18 cellular contexts compared by ENCODE assay signal in the genomic region with DNA sequence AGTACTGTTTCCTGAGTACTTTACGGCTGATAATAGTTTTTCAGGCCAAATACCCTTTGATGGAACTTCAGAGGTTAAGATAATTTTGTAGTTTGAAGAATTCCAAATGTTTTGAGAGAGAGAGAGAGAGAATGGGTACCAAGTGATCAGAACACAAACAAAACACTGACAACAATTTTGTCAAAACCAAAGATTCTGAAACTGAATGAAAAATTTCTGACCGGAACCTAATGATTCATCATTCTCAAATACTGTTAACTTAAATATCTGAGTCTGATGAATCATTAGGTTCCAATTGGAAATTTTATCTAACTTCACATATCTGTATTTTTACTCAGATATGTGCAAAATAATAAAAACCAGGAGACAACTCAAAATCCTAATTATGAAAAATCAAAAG.
"Had no signal": no experiment of that assay in that cellular context is flagged by ENCODE, and none has a peak within 500 bp of the region (broad histone marks: within the 10 kb centered on the region; RNA-seq: fewer than 3 reads in every experiment).

No MANE protein-coding gene starts in this region.

- H3K4me3 Mint-ChIP-seq: activated naive CD4-positive, alpha-beta T cell treated with anti-CD3 and anti-CD28 coated beads for 36 hours; central memory CD8-positive, alpha-beta T cell; effector memory CD8-positive, alpha-beta T cell; immature natural killer cell; nephron progenitor cell had no signal

- H3K27me3 Mint-ChIP-seq: central memory CD8-positive, alpha-beta T cell; effector memory CD8-positive, alpha-beta T cell had no signal

- H3K27ac Mint-ChIP-seq: activated naive CD4-positive, alpha-beta T cell treated with anti-CD3 and anti-CD28 coated beads for 36 hours; activated T-helper 2 cell treated with anti-CD3 and anti-CD28 coated beads, Interferon-gamma antibody, Interleukin-2, Interleukin-4, amounts not matched to agents 10 μg/mL and 5 μg/mL and 100 μg/mL, durations not matched to agents 14 hours and 24 hours and 36 hours; immature natural killer cell; nephron progenitor cell had no signal

- DNase-seq: activated CD4-positive, CD25-positive, alpha-beta regulatory T cell treated with anti-CD3 and anti-CD28 coated beads, Interleukin-2, amount 50 U/mL, for 72 hours; activated naive CD4-positive, alpha-beta T cell treated with anti-CD3 and anti-CD28 coated beads for 36 hours; amniotic stem cell; effector memory CD8-positive, alpha-beta T cell; gastrocnemius medialis; heart left ventricle; immature natural killer cell; lower lobe of right lung; nephron progenitor cell; occipital lobe; right lobe of liver; stimulated activated naive CD8-positive, alpha-beta T cell treated with anti-CD3 and anti-CD28 coated beads, Interleukin-15, Interleukin-2, amounts not matched to agents 100 U/mL and 50 U/mL, for 24 hours; T1000; transverse colon had no signal

- H3K9me3 ChIP-seq: gastrocnemius medialis, heart left ventricle, lower lobe of right lung, right lobe of liver, transverse colon, vagina had no signal

- H3K27me3 ChIP-seq: gastrocnemius medialis, heart left ventricle, right lobe of liver, transverse colon, vagina had no signal

- H3K27ac ChIP-seq: epithelial cell of prostate, gastrocnemius medialis, heart left ventricle, lower lobe of right lung, right lobe of liver, transverse colon, vagina had no signal

- H3K36me3 ChIP-seq: gastrocnemius medialis, lower lobe of right lung, right lobe of liver, transverse colon had no signal

- H3K9me3 Mint-ChIP-seq: activated naive CD4-positive, alpha-beta T cell treated with anti-CD3 and anti-CD28 coated beads for 36 hours; activated T-helper 2 cell treated with anti-CD3 and anti-CD28 coated beads, Interferon-gamma antibody, Interleukin-2, Interleukin-4, amounts not matched to agents 10 μg/mL and 5 μg/mL and 100 μg/mL, durations not matched to agents 14 hours and 24 hours and 36 hours; central memory CD8-positive, alpha-beta T cell; effector memory CD8-positive, alpha-beta T cell; immature natural killer cell; nephron progenitor cell had no signal

- H3K4me3 ChIP-seq: gastrocnemius medialis, heart left ventricle, lower lobe of right lung, right lobe of liver, transverse colon, vagina had no signal

- ATAC-seq: effector memory CD8-positive, alpha-beta T cell; gastrocnemius medialis; heart left ventricle; lower lobe of right lung; right lobe of liver; stimulated activated naive CD8-positive, alpha-beta T cell treated with anti-CD3 and anti-CD28 coated beads, Interleukin-15, Interleukin-2, amounts not matched to agents 100 U/mL and 50 U/mL, for 24 hours had no signal

- H3K36me3 Mint-ChIP-seq: immature natural killer cell had no signal
